8 cellular contexts compared by ENCODE assay signal in genomic region chr11:56251954-56252353, GRCh38. TPM values are rescaled to one million over a fixed set of nuclear protein-coding genes. Genes with fewer than 3 reads are reported as not detected.
"Had no signal": no experiment of that assay in that cellular context is flagged by ENCODE, and none has a peak within 500 bp of the region (broad histone marks: within the 10 kb centered on the region; RNA-seq: fewer than 3 reads in every experiment).

TSS of gene OR5T3 (plus strand) at chr11:56252254. CDS start at chr11:56252254, 0 bp downstream.

- DNase-seq: GDM1, GF-D8 had no signal

- FAIRE-seq: GM12878, GM12891, GM12892, GM18507, GM19239 had no signal

- H3K4me3 ChIP-seq: GM12878 had no signal

RNA-seq across cellular contexts. Expression of gene OR5T3, which starts in this region (rescaled TPM):
- total RNA-seq: G401, GM12878 had no signal
- polyA plus RNA-seq: GM12878 had no signal
